In genomic region chr1:185350027-185350442, GRCh38 we compare ENCODE assay signal across 16 cellular contexts.
"Had no signal": no experiment of that assay in that cellular context is flagged by ENCODE, and none has a peak within 500 bp of the region (broad histone marks: within the 10 kb centered on the region; RNA-seq: fewer than 3 reads in every experiment).

No MANE protein-coding gene starts in this region.

- H3K4me3 ChIP-seq: cardiac muscle cell, heart left ventricle, SJCRH30, skin epidermis, upper lobe of right lung had no signal

- H3K4me1 ChIP-seq: SJCRH30, upper lobe of right lung had no signal

- H3K36me3 ChIP-seq: cardiac muscle cell, heart left ventricle, SJCRH30, upper lobe of right lung had no signal

- H3K9me3 ChIP-seq: heart left ventricle, SJCRH30, upper lobe of right lung had no signal

- H3K27ac ChIP-seq: cardiac muscle cell, heart left ventricle, SJCRH30, upper lobe of right lung had no signal

- DNase-seq: activated naive CD4-positive, alpha-beta T cell treated with anti-CD3 and anti-CD28 coated beads for 36 hours; activated T-cell treated with anti-CD3 and anti-CD28 coated beads, Interleukin-2, amount 50 U/mL, for 1 hour; heart left ventricle; left cardiac atrium; natural killer cell; posterior cingulate gyrus; SJCRH30; stimulated activated CD4-positive, alpha-beta T cell treated with anti-CD3 and anti-CD28 coated beads, Interleukin-4, amount 100 ng/mL, for 4 hours; stimulated activated CD8-positive, alpha-beta memory T cell treated with anti-CD3 and anti-CD28 coated beads, Interleukin-4, amount 100 ng/mL, for 48 hours; stimulated activated naive CD8-positive, alpha-beta T cell treated with anti-CD3 and anti-CD28 coated beads, Interleukin-15, Interleukin-2, amounts not matched to agents 100 U/mL and 50 U/mL, for 24 hours; SW 1271; T-helper 9 cell; upper lobe of right lung had no signal

- ATAC-seq: activated CD4-positive, CD25-positive, alpha-beta regulatory T cell treated with anti-CD3 and anti-CD28 coated beads, Interleukin-2, amount 50 U/mL, for 24 hours; heart left ventricle; left cardiac atrium; natural killer cell; stimulated activated naive CD8-positive, alpha-beta T cell treated with anti-CD3 and anti-CD28 coated beads, Interleukin-15, Interleukin-2, amounts not matched to agents 100 U/mL and 50 U/mL, for 24 hours; upper lobe of right lung had no signal

- H3K27me3 ChIP-seq: cardiac muscle cell, heart left ventricle, SJCRH30, upper lobe of right lung had no signal
